ENCODE assay signal across 8 cellular contexts in genomic region chr9:129028192-129028966, GRCh38. TPM values are rescaled to one million over a fixed set of nuclear protein-coding genes. Genes with fewer than 3 reads are reported as not detected.
DNase-seq lines count a peak whose midpoint lies in the region; ATAC-seq and TF ChIP-seq lines count a peak whose summit lies in the region.

Gene SH3GLB2, minus strand, starts transcription at chr9:129028331. Its CDS starts 177 bp downstream, at chr9:129028154.

- ATAC-seq in GM21423 (IDR thresholded peaks at IDR 0.05; ENCODE audit: unreplicated experiment) = peak; percentile 79

- H3K4me3 ChIP-seq in HUES64 (ENCODE audit: low read length) (peak within 1 kb of the TSS; percentile 86), OCI-LY1 (ENCODE audit: low read depth, low read length, poor library complexity, severe bottlenecking) (peak within 1 kb of the TSS; percentile 91), epithelial cell of esophagus (ENCODE audit: low read length) (peak within 1 kb of the TSS; percentile 79)

- H3K9me2 ChIP-seq in OCI-LY1 (ENCODE audit: low read depth, low read length) = no peaks in the 10 kb centered on the region

- H3F3A ChIP-seq in OCI-LY1 (ENCODE audit: insufficient read depth, low read length) = no peaks in the 10 kb centered on the region

- peak within 1 kb of the TSS; percentile 90 for H3K4me2 ChIP-seq in OCI-LY1 (ENCODE audit: low read length)

- H2AFZ ChIP-seq in OCI-LY1 (ENCODE audit: low read length) = no peak within 1 kb of the TSS; the same call in 1 of the 2 replicates

- DNase-seq in D341Med (ENCODE audit: low spot score) (peak; percentile 98), activated T-cell treated with anti-CD3 and anti-CD28 coated beads for 24 hours (ENCODE audit: low read depth) (peak; percentile 93), epithelial cell of esophagus (ENCODE audit: low read depth) (peak; percentile 97), mucosa of gallbladder (ENCODE audit: low spot score) (peak; percentile 95)
- peak; percentile 85 for DNase-seq in stimulated activated CD8-positive, alpha-beta memory T cell treated with anti-CD3 and anti-CD28 coated beads, Interleukin-4, amount 100 ng/mL, for 24 hours (ENCODE audit: low read depth)

- TF ChIP-seq CTCF in OCI-LY1 (IDR thresholded peaks at IDR 0.05; ENCODE audit: low read length) (peak; percentile 67), epithelial cell of esophagus (IDR thresholded peaks at IDR 0.05; ENCODE audit: insufficient read depth, low read depth, low read length, missing control alignments) (peak; percentile 62)

- H3K9ac ChIP-seq in HUES64 (ENCODE audit: low read depth, low read length) (peak within 1 kb of the TSS; percentile 80), OCI-LY1 (ENCODE audit: low read length) (peak within 1 kb of the TSS; percentile 95)

- H3K79me2 ChIP-seq in OCI-LY1 (ENCODE audit: insufficient read depth, low read length) = peaks cover 12% of the 10 kb centered on the region; the same call in 1 of the 2 replicates

- no peaks in the 10 kb centered on the region for H4K20me1 ChIP-seq in OCI-LY1 (ENCODE audit: insufficient read depth, low read length)

- H3K36me3 ChIP-seq in HUES64 (ENCODE audit: insufficient read depth, low read length) (no peaks in the 10 kb centered on the region), OCI-LY1 (ENCODE audit: insufficient read depth, low read length) (no peaks in the 10 kb centered on the region)

- 0 out of 2 replicates have a peak within 1 kb of the TSS, but pooled peaks have one; percentile 29 for H3K27ac ChIP-seq in HUES64 (ENCODE audit: low read depth, low read length)
- H3K27ac ChIP-seq in OCI-LY1 (ENCODE audit: low read depth, low read length, poor library complexity, severe bottlenecking) = peak within 1 kb of the TSS; percentile 51

- H3K9me3 ChIP-seq in HUES64 (ENCODE audit: insufficient read depth, low read depth, low read length) (no peaks in the 10 kb centered on the region), OCI-LY1 (ENCODE audit: low read length) (no peaks in the 10 kb centered on the region)

- H3K27me3 ChIP-seq in HUES64 (ENCODE audit: insufficient read depth, low read length) = no peaks in the 10 kb centered on the region
- H3K27me3 ChIP-seq in OCI-LY1 (ENCODE audit: insufficient read depth, low read length) = no peaks in the 10 kb centered on the region

- H3K4me1 ChIP-seq in HUES64 (ENCODE audit: insufficient read depth, low read length) (peaks cover 10% of the 10 kb centered on the region; the same call in 1 of the 2 replicates), OCI-LY1 (ENCODE audit: insufficient read depth, low read length, severe bottlenecking) (peaks cover 38% of the 10 kb centered on the region)

- 3% methylated on average over 58 of the region's 60 CpGs for WGBS in HUES64

RNA-seq across cellular contexts. Expression of gene SH3GLB2, which starts in this region (rescaled TPM):
- 42.2 TPM for polyA plus RNA-seq in HUES64 (2013, experiment 1 of 2)
- polyA plus RNA-seq in HUES64 (2013, experiment 2 of 2) = 38.4 TPM
- 186 TPM for total RNA-seq in mucosa of gallbladder

Comparison
In these comparisons a context has a peak if more than half of its experiments do, and no peak if none do; other contexts are left out.
1. Peak in every context shown above with its lines: DNase-seq, ATAC-seq, H3K4me3 ChIP-seq and H3K27ac ChIP-seq.